Comparison of ENCODE assay signal across 16 cellular contexts in genomic region chr9:109476781-109477268, GRCh38. TPM values are rescaled to one million over a fixed set of nuclear protein-coding genes. Genes with fewer than 3 reads are reported as not detected.
A peak's percentile ranks its signal among the peaks of the same experiment; 100 is the strongest.
DNase-seq lines count a peak whose midpoint lies in the region; ATAC-seq, FAIRE-seq and TF ChIP-seq lines count a peak whose summit lies in the region.
"Had no signal": no experiment of that assay in that cellular context is flagged by ENCODE, and none has a peak within 500 bp of the region (broad histone marks: within the 10 kb centered on the region; RNA-seq: fewer than 3 reads in every experiment).

No MANE protein-coding gene starts in this region.

- no peak for TF ChIP-seq RAD21 in GM12878 (IDR thresholded peaks at IDR 0.05; ENCODE audit: insufficient read depth, low read depth, low read length)
- TF ChIP-seq RAD21 in HepG2 (CRISPR knock-in tag; IDR thresholded peaks at IDR 0.05): no peak

- H3K79me2 ChIP-seq in GM12878 (ENCODE audit: control insufficient read depth, insufficient read depth, low read length) (no peaks in the 10 kb centered on the region), HepG2 (ENCODE audit: insufficient read depth, low read length) (peaks cover 13% of the 10 kb centered on the region)

- no peak for TF ChIP-seq CTCF in GM12878 (IDR thresholded peaks at IDR 0.05 in 2 of 3, conservative IDR thresholded peaks at IDR 0.05 in 1 of 3; ENCODE audit: control insufficient read depth in 2 of 3, extremely low read depth in 1 of 3, insufficient read depth in 1 of 3, low read depth in 3 of 3, low read length in 3 of 3)
- no peak for TF ChIP-seq CTCF in HepG2 (CRISPR knock-in tag; IDR thresholded peaks at IDR 0.05)
- TF ChIP-seq CTCF in transverse colon (IDR thresholded peaks at IDR 0.05): no peak

- H3K27ac ChIP-seq in GM12878 (ENCODE audit: control insufficient read depth, insufficient read depth) (no peak overlapping the region), HepG2 (ENCODE audit: extremely low read length, insufficient read depth, low read length) (peak overlapping the region; percentile 84), transverse colon (peak overlapping the region; percentile 83 to 91 (median 84))
- H3K27ac ChIP-seq in CD8-positive, alpha-beta memory T cell (ENCODE audit: low read depth, low read length): no peak overlapping the region
- H3K27ac ChIP-seq: sigmoid colon, suprapubic skin had no signal

- H3K4me3 ChIP-seq in GM12878 (no peak overlapping the region), HepG2 (replicated peaks in 1 of 3; ENCODE audit: insufficient read depth in 1 of 3, low read depth in 2 of 3, low read length in 3 of 3) (peak overlapping the region; percentile 32 to 63 (median 39); a peak in 5 of 6 replicates), transverse colon (no peak overlapping the region)
- H3K4me3 ChIP-seq in CD8-positive, alpha-beta memory T cell (ENCODE audit: low read length): no peak overlapping the region
- H3K4me3 ChIP-seq: sigmoid colon, suprapubic skin had no signal

- H3K9ac ChIP-seq in GM12878 (ENCODE audit: control insufficient read depth, insufficient read depth, low read length) (no peak overlapping the region), HepG2 (ENCODE audit: insufficient read depth, low read depth, low read length) (peak overlapping the region; percentile 73)

- no peaks in the 10 kb centered on the region for H4K20me1 ChIP-seq in GM12878 (ENCODE audit: control insufficient read depth, insufficient read depth)
- H4K20me1 ChIP-seq in HepG2 (ENCODE audit: insufficient read depth, low read length): no peaks in the 10 kb centered on the region

- BruUV-seq in GM12878 (replicated peaks; lab: Mats Ljungman, UMichigan) (no TSS peak), HepG2 (replicated peaks; lab: Mats Ljungman, UMichigan) (TSS peak; percentile 89)

- no peaks in the 10 kb centered on the region for H3K36me3 ChIP-seq in GM12878 (ENCODE audit: control insufficient read depth in 2 of 2, insufficient read depth in 2 of 2, low read length in 1 of 2)
- H3K36me3 ChIP-seq in HepG2 (replicated peaks in 1 of 2; ENCODE audit: control insufficient read depth in 1 of 2, insufficient read depth in 2 of 2, low read length in 2 of 2): no peaks in the 10 kb centered on the region
- no peaks in the 10 kb centered on the region for H3K36me3 ChIP-seq in transverse colon
- H3K36me3 ChIP-seq in CD8-positive, alpha-beta memory T cell (ENCODE audit: insufficient read depth, low read length): no peaks in the 10 kb centered on the region
- H3K36me3 ChIP-seq: sigmoid colon, suprapubic skin had no signal

- H2AFZ ChIP-seq in GM12878 (ENCODE audit: control insufficient read depth, low read depth, low read length) (no peak overlapping the region), HepG2 (ENCODE audit: low read length) (peak overlapping the region; percentile 8)

- peaks cover 9 to 22% of the 10 kb centered on the region in 2 donors for H3K27me3 Mint-ChIP-seq in CD8-positive, alpha-beta memory T cell

- H3K4me2 ChIP-seq in GM12878 (ENCODE audit: control insufficient read depth, insufficient read depth): no peak overlapping the region
- H3K4me2 ChIP-seq in HepG2 (ENCODE audit: low read depth, low read length): peak overlapping the region; percentile 92

- ATAC-seq in GM12878: peak; percentile 9; the same call in 1 of the 3 replicates
- ATAC-seq in HepG2: peak; percentile 35
- ATAC-seq: activated T-cell treated with anti-CD3 and anti-CD28 coated beads, Interleukin-2, amount 50 U/mL, for 4 hours had no signal

- H3K27ac Mint-ChIP-seq in CD8-positive, alpha-beta memory T cell: no peak overlapping the region

- RAD21 ChIA-PET in GM12878 (lab: Charles Lee; ENCODE audit: unreplicated experiment): interaction anchor here (1.3 kb wide), 1 partner anchor 16 kb away, joined by 3 read pairs; no protein-coding TSS in a partner anchor

- H3K36me3 Mint-ChIP-seq in CD8-positive, alpha-beta memory T cell: no peaks in the 10 kb centered on the region

- CTCF ChIA-PET in GM12878 (lab: Yijun Ruan, JAX): no interaction called here
- CTCF ChIA-PET in HepG2 (lab: Yijun Ruan, JAX; ENCODE audit: low intra/inter-chr PET ratio, low total read pairs): no interaction called here
- CTCF ChIA-PET in CD8-positive, alpha-beta memory T cell (lab: Charles Lee): no interaction called here

- SMC1A ChIA-PET in GM12878 (lab: Charles Lee; ENCODE audit: uncharacterized antibody, unreplicated experiment): interaction anchor here (2.2 kb wide), 1 partner anchor 36 kb away, joined by 7 read pairs; no protein-coding TSS in a partner anchor

- in situ Hi-C loops in GM12878 (cut with MboI): loop anchor here (10.0 kb wide), 1 partner anchor 232 kb away; no protein-coding TSS in a partner anchor
- in situ Hi-C loops in HepG2 (cut with HindIII; ENCODE audit: extremely low pct_ligation_motif_present, low pct_unique_long_range_greater_than_20kb): no loop called here
- in situ Hi-C loops in transverse colon (cut with MboI; ENCODE audit: low pct_ligation_motif_present in 1 of 4, low pct_unique_long_range_greater_than_20kb in 1 of 4, low sequenced_read_pairs in 3 of 4): no loop called here

- H3K4me1 Mint-ChIP-seq in CD8-positive, alpha-beta memory T cell: no peaks in the 10 kb centered on the region

- H3K9me3 Mint-ChIP-seq in CD8-positive, alpha-beta memory T cell: no peaks in the 10 kb centered on the region
- H3K9me3 Mint-ChIP-seq: activated T-cell treated with anti-CD3 and anti-CD28 coated beads, Interleukin-2, amount 50 U/mL, for 4 hours had no signal

- H3K9me3 ChIP-seq in GM12878 (replicated peaks; ENCODE audit: control insufficient read depth, insufficient read depth, low read length): no peaks in the 10 kb centered on the region
- no peaks in the 10 kb centered on the region for H3K9me3 ChIP-seq in HepG2 (ENCODE audit: low read length)
- no peaks in the 10 kb centered on the region for H3K9me3 ChIP-seq in transverse colon
- no peaks in the 10 kb centered on the region for H3K9me3 ChIP-seq in CD8-positive, alpha-beta memory T cell (ENCODE audit: low read length)
- H3K9me3 ChIP-seq: sigmoid colon, suprapubic skin had no signal

- no peak for FAIRE-seq in GM12878 (lab: Jason Lieb, UNC)
- no peak for FAIRE-seq in HepG2 (lab: Jason Lieb, UNC)
- FAIRE-seq: A204.1, astrocyte had no signal

- H3K27me3 ChIP-seq in GM12878 (replicated peaks in 1 of 2; ENCODE audit: control insufficient read depth in 2 of 2, insufficient read depth in 2 of 2, low read length in 1 of 2): peaks cover 0 to 6% of the 10 kb centered on the region in 2 experiments; a peak in 1 of 4 replicates
- H3K27me3 ChIP-seq in HepG2 (ENCODE audit: control insufficient read depth in 1 of 2, insufficient read depth in 2 of 2, low read length in 2 of 2): no peaks in the 10 kb centered on the region
- no peaks in the 10 kb centered on the region for H3K27me3 ChIP-seq in transverse colon
- no peaks in the 10 kb centered on the region for H3K27me3 ChIP-seq in CD8-positive, alpha-beta memory T cell (ENCODE audit: insufficient read depth, low read length, poor library complexity, severe bottlenecking)
- H3K27me3 ChIP-seq: sigmoid colon had no signal

- no peak overlapping the region for H3K4me3 Mint-ChIP-seq in CD8-positive, alpha-beta memory T cell
- H3K4me3 Mint-ChIP-seq: activated T-cell treated with anti-CD3 and anti-CD28 coated beads, Interleukin-2, amount 50 U/mL, for 4 hours had no signal

- no peak for TF ChIP-seq EP300 in GM12878 (IDR thresholded peaks at IDR 0.05; ENCODE audit: borderline replicate concordance in 1 of 2, control insufficient read depth in 1 of 2, low read depth in 2 of 2, low read length in 2 of 2)
- TF ChIP-seq EP300 in HepG2 (IDR thresholded peaks at IDR 0.05; ENCODE audit: low read depth in 2 of 2, low read length in 2 of 2): no peak
- no peak for TF ChIP-seq EP300 in HepG2 (CRISPR knock-in tag; IDR thresholded peaks at IDR 0.05; ENCODE audit: borderline replicate concordance)
- no peak for TF ChIP-seq EP300 in transverse colon (IDR thresholded peaks at IDR 0.05; ENCODE audit: low read depth)

- POLR2A ChIA-PET in GM12878 (lab: Charles Lee) (no interaction called here), HepG2 (lab: Yijun Ruan, JAX) (interaction anchor here (0.8 to 4.3 kb wide), 8 partner anchors 10 to 131 kb away, joined by 3 to 71 read pairs (median 6); partner anchors contain the start of gene PTPN3)
- POLR2A ChIA-PET in CD8-positive, alpha-beta memory T cell (lab: Charles Lee): no interaction called here

- H3K4me1 ChIP-seq in GM12878 (ENCODE audit: control insufficient read depth, insufficient read depth, low read length): no peaks in the 10 kb centered on the region; the same call in 1 of the 2 replicates
- H3K4me1 ChIP-seq in HepG2 (ENCODE audit: insufficient read depth, low read length): peaks cover 58% of the 10 kb centered on the region
- H3K4me1 ChIP-seq in transverse colon: peaks cover 0 to 37% (median 18%) of the 10 kb centered on the region in 4 donors
- no peaks in the 10 kb centered on the region for H3K4me1 ChIP-seq in CD8-positive, alpha-beta memory T cell (ENCODE audit: insufficient read depth, low read length)
- H3K4me1 ChIP-seq: sigmoid colon had no signal

- TF ChIP-seq POLR2A in GM12878 (IDR thresholded peaks at IDR 0.05; ENCODE audit: low read depth, low read length) (no peak), HepG2 (IDR thresholded peaks at IDR 0.05; ENCODE audit: insufficient read depth in 1 of 2, low read depth in 2 of 2, low read length in 2 of 2) (no peak), transverse colon (IDR thresholded peaks at IDR 0.05) (no peak)

- 36% methylated on average over 7 of the region's 7 CpGs for WGBS in GM12878 (ENCODE audit: insufficient coverage, insufficient replicate concordance, low lambda C conversion rate, missing lambda C conversion rate)
- WGBS in HepG2 (ENCODE audit: low lambda C conversion rate): 11% methylated on average over 7 of the region's 7 CpGs
- WGBS in transverse colon (ENCODE audit: low coverage in 1 of 2), 2 donors: 44% methylated on average over 7 of the region's 7 CpGs; no CpG with 5 or more reads in 1 of the 2 donors

- intact Hi-C loops in GM12878 (cut with micrococcal nuclease; ENCODE audit: unreplicated experiment): no loop called here
- intact Hi-C loops in HepG2 (cut with micrococcal nuclease; ENCODE audit: unreplicated experiment): loop anchor here (1.0 kb wide), 3 partner anchors 8 to 30 kb away; no protein-coding TSS in a partner anchor
- intact Hi-C loops in transverse colon (cut with DNase I; ENCODE audit: low total_unique reads): no loop called here

- DNase-seq in NCI-H2196 treated with DMSO at 0.1 percent for 48 hours (lab: John Stamatoyannopoulos, UW; ENCODE audit: unreplicated experiment) (peak; percentile 39), NCI-H2196 (lab: John Stamatoyannopoulos, UW; ENCODE audit: unreplicated experiment) (no peak), GM12878 (ENCODE audit: low read depth, low spot score) (no peak), HepG2 (ENCODE audit: low spot score) (peak; percentile 23), transverse colon (peak; percentile 35), NCI-H187 treated with DMSO at 0.1 percent for 48 hours (lab: John Stamatoyannopoulos, UW) (no peak), NCI-H1105 treated with DMSO at 0.1 percent for 48 hours (lab: John Stamatoyannopoulos, UW) (no peak)
- no peak for DNase-seq in CD8-positive, alpha-beta memory T cell
- DNase-seq: activated T-cell treated with anti-CD3 and anti-CD28 coated beads, Interleukin-2, amount 50 U/mL, for 4 hours; GOT3; hypothalamus; NCI-H748 treated with DMSO at 0.1 percent for 48 hours; sigmoid colon had no signal

RNA-seq across cellular contexts. Expression of gene PTPN3, which starts 21.3 kb away (rescaled TPM):
- 1.6 and 1.7 TPM in 2 replicates for total RNA-seq in GM12878 (2013; cell fraction: nucleolus; rRNA removed)
- 0.22 and 0.23 TPM in 2 replicates for total RNA-seq in GM12878 (2014; rRNA removed)
- 0.18 and 0.23 TPM in 2 replicates for total RNA-seq in GM12878 (2014; rRNA removed; fragmentation: Illumina TruSeq; extraction: Trizol)
- total RNA-seq in GM12878 (2021): 0.24 and 0.26 TPM in 2 replicates
- polyA plus RNA-seq in GM12878 (2011; ENCODE audit: low read depth): 0.22 TPM
- polyA plus RNA-seq in GM12878 (2011; rRNA removed): 0.22 and 0.64 TPM in 2 replicates
- 0.20 and 0.30 TPM in 2 replicates for polyA plus RNA-seq in GM12878 (2011; cell fraction: cytosol; rRNA removed)
- polyA plus RNA-seq in GM12878 (2011; cell fraction: nucleus; rRNA removed): 0.55 and 1.4 TPM in 2 replicates
- 0.28 and 0.86 TPM in 2 replicates for polyA plus RNA-seq in GM12878 (2012)
- 0.24 and 0.36 TPM in 2 replicates for polyA plus RNA-seq in GM12878 (2014; fragmentation: Illumina TruSeq; extraction: Trizol)
- polyA plus RNA-seq in GM12878 (2014; fragmentation: Nextera tagmentation; extraction: Ambion mirVana): under 1 TPM; 0.47 to 0.74 TPM
- polyA plus RNA-seq in GM12878 (2014; rRNA removed): 0.05 and 0.31 TPM in 2 replicates
- 1 to 10 TPM in 1 of 2 experiments, under 1 TPM in 1; 0.78 to 1.3 TPM for polyA plus RNA-seq in GM12878 (2016; fragmentation: Nextera tagmentation; extraction: Ambion mirVana)
- 0.15 and 0.62 TPM in 2 replicates for polyA minus RNA-seq in GM12878 (2011; rRNA and poly(A)+ RNA removed)
- not detected in 2 replicates for polyA minus RNA-seq in GM12878 (2011; cell fraction: cytosol; rRNA and poly(A)+ RNA removed)
- 0.10 and 0.12 TPM in 2 replicates for polyA minus RNA-seq in GM12878 (2011; cell fraction: nucleus; rRNA and poly(A)+ RNA removed)
- total RNA-seq in HepG2 (2016; rRNA removed; fragmentation: Illumina TruSeq; extraction: Trizol): 5.6 and 7.9 TPM in 2 replicates
- total RNA-seq in HepG2 (2016; cell fraction: cytosol; rRNA removed; fragmentation: Illumina TruSeq; extraction: Trizol; ENCODE audit: low read depth): 1.3 TPM in 2 replicates
- total RNA-seq in HepG2 (2016; cell fraction: insoluble cytoplasmic fraction; rRNA removed; fragmentation: Illumina TruSeq; extraction: Trizol): 5.7 and 6.8 TPM in 2 replicates
- total RNA-seq in HepG2 (2016; cell fraction: membrane; rRNA removed; fragmentation: Illumina TruSeq; extraction: Trizol): 3.7 and 4.9 TPM in 2 replicates
- total RNA-seq in HepG2 (2016; cell fraction: nucleus; rRNA removed; fragmentation: Illumina TruSeq; extraction: Trizol): 4.9 and 6.4 TPM in 2 replicates
- 17.2 and 20.5 TPM in 2 replicates for polyA plus RNA-seq in HepG2 (2011; rRNA removed)
- polyA plus RNA-seq in HepG2 (2011; cell fraction: cytosol; rRNA removed): 9.8 and 14.5 TPM in 2 replicates
- polyA plus RNA-seq in HepG2 (2011; cell fraction: nucleus; rRNA removed): 18.5 and 18.8 TPM in 2 replicates
- 6.4 and 8.5 TPM in 2 replicates for polyA plus RNA-seq in HepG2 (2012)
- polyA plus RNA-seq in HepG2 (2016; cell fraction: cytosol; fragmentation: Illumina TruSeq; extraction: Trizol; ENCODE audit: low read depth): 0.68 and 1.0 TPM in 2 replicates
- 6.0 and 7.7 TPM in 2 replicates for polyA plus RNA-seq in HepG2 (2016; cell fraction: insoluble cytoplasmic fraction; fragmentation: Illumina TruSeq; extraction: Trizol; ENCODE audit: low read depth)
- 1.8 and 2.7 TPM in 2 replicates for polyA plus RNA-seq in HepG2 (2016; cell fraction: membrane; fragmentation: Illumina TruSeq; extraction: Trizol; ENCODE audit: low read depth)
- polyA plus RNA-seq in HepG2 (2016; cell fraction: nucleus; fragmentation: Illumina TruSeq; extraction: Trizol; ENCODE audit: insufficient read depth, low read depth): 9.2 and 9.7 TPM in 2 replicates
- 11.9 and 17.0 TPM in 2 replicates for polyA minus RNA-seq in HepG2 (2011; rRNA and poly(A)+ RNA removed; ENCODE audit: low replicate concordance)
- polyA minus RNA-seq in HepG2 (2011; cell fraction: cytosol; rRNA and poly(A)+ RNA removed): 7.4 and 10.0 TPM in 2 replicates
- polyA minus RNA-seq in HepG2 (2011; cell fraction: nucleus; rRNA and poly(A)+ RNA removed): 18.0 and 21.4 TPM in 2 replicates
- total RNA-seq in transverse colon: 10 to 100 TPM; 12.7 to 27.0 (median 18.1) TPM
- total RNA-seq in CD8-positive, alpha-beta memory T cell: under 1 TPM; 0.29 to 0.48 TPM
- polyA plus RNA-seq in CD8-positive, alpha-beta memory T cell: not detected

Comparison
In these comparisons a context has a peak if more than half of its experiments do, and no peak if none do; other contexts are left out.
1. DNase-seq: peak in NCI-H2196 treated with DMSO at 0.1 percent for 48 hours (single experiment), HepG2 (single experiment) and transverse colon (single experiment); none in NCI-H2196 (single experiment), GM12878 (single experiment), CD8-positive, alpha-beta memory T cell (0 of 5), NCI-H187 treated with DMSO at 0.1 percent for 48 hours (single experiment) and NCI-H1105 treated with DMSO at 0.1 percent for 48 hours (single experiment).
2. H3K27ac ChIP-seq: peak in HepG2 (single experiment) and transverse colon (4 of 4); none in GM12878 (single experiment) and CD8-positive, alpha-beta memory T cell (single experiment).
3. H3K4me3 ChIP-seq: peak in HepG2 (3 of 3); none in GM12878 (single experiment), transverse colon (0 of 4) and CD8-positive, alpha-beta memory T cell (single experiment).